9 cellular contexts compared by ENCODE assay signal in the genomic region with DNA sequence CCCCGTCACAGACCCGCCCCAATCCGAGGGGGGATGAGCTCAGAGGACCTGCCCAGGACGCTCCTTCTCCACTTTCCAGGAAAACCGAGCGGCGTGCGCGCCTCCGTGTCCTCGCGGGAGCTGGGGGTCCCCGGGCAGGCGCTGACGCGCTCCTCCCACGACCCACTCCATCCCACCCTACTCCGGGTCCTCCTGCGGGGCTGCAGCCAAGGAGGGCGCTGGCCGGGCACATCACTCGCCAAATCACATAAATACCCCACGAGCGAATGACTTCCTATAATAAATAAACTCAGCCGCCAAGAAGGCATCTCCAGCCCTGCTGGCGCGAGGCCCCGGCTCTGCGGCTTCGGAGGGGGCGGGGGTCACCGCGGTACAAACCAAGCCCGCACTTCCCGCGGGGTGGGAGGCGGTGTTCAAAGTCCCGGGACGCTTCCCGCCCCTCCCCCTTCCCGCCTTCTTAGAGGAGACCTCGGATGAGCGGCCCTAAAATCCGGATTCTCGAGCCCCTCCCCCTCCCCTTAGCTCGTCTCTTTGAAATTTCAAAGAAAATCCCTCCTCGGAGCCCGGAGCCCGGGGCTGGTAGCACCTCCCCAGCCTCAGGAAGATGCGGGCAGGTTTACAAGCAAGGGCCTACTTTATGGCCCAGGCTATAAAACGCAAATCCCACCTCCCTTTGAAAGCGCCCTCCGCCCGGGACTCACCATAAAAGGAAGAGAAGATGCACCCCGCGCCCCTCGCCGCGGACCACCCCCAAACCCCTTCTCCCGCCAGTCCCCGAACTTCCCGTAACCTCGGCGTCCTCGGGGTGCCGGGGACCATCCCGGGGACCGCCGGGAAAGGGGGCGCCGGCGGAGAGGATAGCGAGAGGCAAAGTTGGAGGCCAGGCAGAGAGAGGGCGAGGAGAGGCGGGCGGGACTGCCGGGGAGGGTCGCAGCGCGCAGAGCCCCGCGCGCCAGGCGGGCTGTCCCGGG. TPM values are rescaled to one million over a fixed set of nuclear protein-coding genes. Genes with fewer than 3 reads are reported as not detected.
A peak's percentile ranks its signal among the peaks of the same experiment; 100 is the strongest.
DNase-seq lines count a peak whose midpoint lies in the region; ATAC-seq and TF ChIP-seq lines count a peak whose summit lies in the region.
"Had no signal": no experiment of that assay in that cellular context is flagged by ENCODE, and none has a peak within 500 bp of the region (broad histone marks: within the 10 kb centered on the region; RNA-seq: fewer than 3 reads in every experiment).

No MANE protein-coding gene starts in this region.

- no peaks in the 10 kb centered on the region for H3K9me2 ChIP-seq in neural cell (ENCODE audit: insufficient read depth, low read length)

- ATAC-seq in stimulated activated naive CD8-positive, alpha-beta T cell treated with anti-CD3 and anti-CD28 coated beads, Interleukin-15, amount 100 ng/mL, for 72 hours, result peak; percentile 14
- ATAC-seq in stimulated activated naive CD8-positive, alpha-beta T cell treated with anti-CD3 and anti-CD28 coated beads, Interleukin-15, Interleukin-2, amounts not matched to agents 100 U/mL and 50 U/mL, for 24 hours, result no peak
- ATAC-seq in GM21390 (IDR thresholded peaks at IDR 0.05; ENCODE audit: unreplicated experiment), result no peak
- no peak for ATAC-seq in GM18867 (IDR thresholded peaks at IDR 0.05; ENCODE audit: unreplicated experiment)

- no peak overlapping the region for H3K9ac ChIP-seq in fibroblast of lung (ENCODE audit: insufficient read depth, low read length)
- H3K9ac ChIP-seq in neural cell (ENCODE audit: low read length), result no peak overlapping the region

- no peak for TF ChIP-seq RAD21 in neural cell (conservative IDR thresholded peaks at IDR 0.05)

- H3K4me2 ChIP-seq in fibroblast of lung (ENCODE audit: extremely low read depth, insufficient read depth, low read length) (no peak overlapping the region), neural cell (ENCODE audit: low read length) (peak overlapping the region; percentile 55)

- H4K20me1 ChIP-seq in fibroblast of lung (ENCODE audit: control insufficient read depth, extremely low read depth, insufficient read depth, low read length) (no peaks in the 10 kb centered on the region), neural cell (ENCODE audit: insufficient read depth) (no peaks in the 10 kb centered on the region)

- H2AFZ ChIP-seq in fibroblast of lung (ENCODE audit: low read length), result no peak overlapping the region
- no peak overlapping the region for H2AFZ ChIP-seq in neural cell (ENCODE audit: low read depth, low read length)

- H3F3A ChIP-seq in neural cell (ENCODE audit: insufficient read depth, low read length, poor library complexity, severe bottlenecking), result no peaks in the 10 kb centered on the region

- no peak for DNase-seq in stimulated activated naive CD8-positive, alpha-beta T cell treated with anti-CD3 and anti-CD28 coated beads, Interleukin-15, amount 100 ng/mL, for 72 hours
- DNase-seq in stimulated activated naive CD8-positive, alpha-beta T cell treated with anti-CD3 and anti-CD28 coated beads, Interleukin-15, Interleukin-2, amounts not matched to agents 100 U/mL and 50 U/mL, for 24 hours, result no peak
- DNase-seq in fibroblast of lung (ENCODE audit: low read depth in 2 of 2), result peak; percentile 11 to 18
- no peak for DNase-seq in NCI-H226
- DNase-seq in activated CD4-positive, alpha-beta memory T cell treated with anti-CD3 and anti-CD28 coated beads for 36 hours, result no peak
- DNase-seq: naive B cell had no signal

- no peak overlapping the region for H3K27ac Mint-ChIP-seq in stimulated activated naive CD8-positive, alpha-beta T cell treated with anti-CD3 and anti-CD28 coated beads, Interleukin-15, amount 100 ng/mL, for 72 hours
- no peak overlapping the region for H3K27ac Mint-ChIP-seq in activated CD4-positive, alpha-beta memory T cell treated with anti-CD3 and anti-CD28 coated beads for 36 hours
- H3K27ac Mint-ChIP-seq: naive B cell had no signal

- H3K27ac ChIP-seq in fibroblast of lung (ENCODE audit: insufficient read depth, low read length), result no peak overlapping the region
- no peak overlapping the region for H3K27ac ChIP-seq in neural cell (ENCODE audit: low read length)

- H3K27me3 ChIP-seq in fibroblast of lung (ENCODE audit: control insufficient read depth, insufficient read depth, low read length), result no peaks in the 10 kb centered on the region
- H3K27me3 ChIP-seq in neural cell (ENCODE audit: insufficient read depth, low read depth, low read length), result peaks cover 97% of the 10 kb centered on the region

- intact Hi-C loops in activated CD4-positive, alpha-beta memory T cell treated with anti-CD3 and anti-CD28 coated beads for 36 hours (cut with micrococcal nuclease), result no loop called here

- H3K79me2 ChIP-seq in fibroblast of lung (ENCODE audit: control insufficient read depth, insufficient read depth, low read length), result no peaks in the 10 kb centered on the region
- no peaks in the 10 kb centered on the region for H3K79me2 ChIP-seq in neural cell (replicated peaks; ENCODE audit: insufficient read depth, low read length)

- POLR2A ChIA-PET in activated CD4-positive, alpha-beta memory T cell treated with anti-CD3 and anti-CD28 coated beads for 36 hours (lab: Charles Lee), result no interaction called here

- peaks cover 25% of the 10 kb centered on the region for H3K4me1 Mint-ChIP-seq in stimulated activated naive CD8-positive, alpha-beta T cell treated with anti-CD3 and anti-CD28 coated beads, Interleukin-15, amount 100 ng/mL, for 72 hours
- peaks cover 2% of the 10 kb centered on the region for H3K4me1 Mint-ChIP-seq in activated CD4-positive, alpha-beta memory T cell treated with anti-CD3 and anti-CD28 coated beads for 36 hours (ENCODE audit: low read depth)

- CTCF ChIA-PET in activated CD4-positive, alpha-beta memory T cell treated with anti-CD3 and anti-CD28 coated beads for 36 hours (lab: Charles Lee), result no interaction called here

- TF ChIP-seq CTCF in fibroblast of lung (conservative IDR thresholded peaks at IDR 0.05 in 1 of 2, IDR thresholded peaks at IDR 0.05 in 1 of 2; ENCODE audit: low read depth in 1 of 2, low read length in 2 of 2), result no peak
- TF ChIP-seq CTCF in neural cell (IDR thresholded peaks at IDR 0.05; ENCODE audit: poor library complexity, severe bottlenecking), result no peak

- H3K36me3 ChIP-seq in fibroblast of lung (ENCODE audit: control insufficient read depth, insufficient read depth, low read length), result no peaks in the 10 kb centered on the region
- no peaks in the 10 kb centered on the region for H3K36me3 ChIP-seq in neural cell (ENCODE audit: insufficient read depth, low read length)

- H3K36me3 Mint-ChIP-seq in activated CD4-positive, alpha-beta memory T cell treated with anti-CD3 and anti-CD28 coated beads for 36 hours, result peaks cover 4% of the 10 kb centered on the region
- H3K36me3 Mint-ChIP-seq: naive B cell had no signal

- no peak for TF ChIP-seq EP300 in neural cell (conservative IDR thresholded peaks at IDR 0.05; ENCODE audit: poor library complexity, severe bottlenecking)

- H3K4me3 Mint-ChIP-seq in stimulated activated naive CD8-positive, alpha-beta T cell treated with anti-CD3 and anti-CD28 coated beads, Interleukin-15, amount 100 ng/mL, for 72 hours, result peak overlapping the region; percentile 60 to 73
- H3K4me3 Mint-ChIP-seq in activated CD4-positive, alpha-beta memory T cell treated with anti-CD3 and anti-CD28 coated beads for 36 hours, result no peak overlapping the region

- H3K9me3 Mint-ChIP-seq in stimulated activated naive CD8-positive, alpha-beta T cell treated with anti-CD3 and anti-CD28 coated beads, Interleukin-15, amount 100 ng/mL, for 72 hours, result no peaks in the 10 kb centered on the region
- H3K9me3 Mint-ChIP-seq in activated CD4-positive, alpha-beta memory T cell treated with anti-CD3 and anti-CD28 coated beads for 36 hours, result no peaks in the 10 kb centered on the region

- peaks cover 38% of the 10 kb centered on the region for H3K27me3 Mint-ChIP-seq in stimulated activated naive CD8-positive, alpha-beta T cell treated with anti-CD3 and anti-CD28 coated beads, Interleukin-15, amount 100 ng/mL, for 72 hours
- H3K27me3 Mint-ChIP-seq in activated CD4-positive, alpha-beta memory T cell treated with anti-CD3 and anti-CD28 coated beads for 36 hours, result peaks cover 44% of the 10 kb centered on the region

- H3K4me3 ChIP-seq in fibroblast of lung (replicated peaks in 1 of 4; ENCODE audit: control extremely low read depth in 1 of 4, insufficient read depth in 1 of 4, low read depth in 3 of 4, low read length in 4 of 4) (no peak overlapping the region), neural cell (ENCODE audit: low read length) (peak overlapping the region; percentile 62)

- no peaks in the 10 kb centered on the region for H3K9me3 ChIP-seq in fibroblast of lung (ENCODE audit: control insufficient read depth, insufficient read depth, low read depth, low read length)
- H3K9me3 ChIP-seq in neural cell (ENCODE audit: low read length), result peaks cover 4% of the 10 kb centered on the region

- no peaks in the 10 kb centered on the region for H3K4me1 ChIP-seq in fibroblast of lung (ENCODE audit: control insufficient read depth, extremely low read depth, insufficient read depth, low read length)

RNA-seq across cellular contexts. Expression of a gene that starts 0.7 kb away (rescaled TPM):
- under 0.01 TPM in 1 of 2 replicates, not detected in the other for total RNA-seq in fibroblast of lung
- polyA plus RNA-seq in fibroblast of lung, result 0.03 TPM in 1 of 2 replicates, not detected in the other
- polyA plus RNA-seq in fibroblast of lung (2012), result 0.03 TPM in 1 of 2 replicates, not detected in the other
- polyA minus RNA-seq in fibroblast of lung (ENCODE audit: low replicate concordance), result not detected in 2 replicates
- not detected in 2 replicates for polyA plus RNA-seq in neural cell
- not detected in 2 replicates for polyA minus RNA-seq in neural cell
- not detected for total RNA-seq in activated CD4-positive, alpha-beta memory T cell treated with anti-CD3 and anti-CD28 coated beads for 36 hours

Comparison
In these comparisons a context has a peak if more than half of its experiments do, and no peak if none do; other contexts are left out.
1. DNase-seq: peak in fibroblast of lung (2 of 2); none in stimulated activated naive CD8-positive, alpha-beta T cell treated with anti-CD3 and anti-CD28 coated beads, Interleukin-15, amount 100 ng/mL, for 72 hours (0 of 2), stimulated activated naive CD8-positive, alpha-beta T cell treated with anti-CD3 and anti-CD28 coated beads, Interleukin-15, Interleukin-2, amounts not matched to agents 100 U/mL and 50 U/mL, for 24 hours (single experiment), NCI-H226 (single experiment) and activated CD4-positive, alpha-beta memory T cell treated with anti-CD3 and anti-CD28 coated beads for 36 hours (single experiment).